ENCODE assay signal across 8 cellular contexts in the genomic region with DNA sequence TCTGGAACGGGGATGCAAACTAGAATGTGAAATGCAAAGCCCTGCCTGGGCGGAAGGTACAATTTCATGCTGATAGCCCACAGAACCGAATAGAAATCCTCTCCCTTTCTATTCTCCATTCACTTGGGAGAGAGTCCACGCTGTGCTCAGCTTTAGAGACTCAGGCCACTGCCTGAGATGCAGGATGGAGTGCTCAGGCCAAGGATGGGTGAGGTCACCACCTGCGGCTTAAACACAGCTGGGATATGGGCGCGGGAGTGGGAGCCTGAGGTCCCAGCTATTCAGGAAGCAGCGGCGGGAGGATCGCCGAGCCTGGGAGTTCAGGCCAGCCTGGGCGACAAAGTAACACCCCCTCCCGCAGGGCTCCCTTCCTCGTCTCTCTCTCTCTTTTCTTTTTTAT. TPM values are rescaled to one million over a fixed set of nuclear protein-coding genes. Genes with fewer than 3 reads are reported as not detected.
DNase-seq lines count a peak whose midpoint lies in the region; ATAC-seq and TF ChIP-seq lines count a peak whose summit lies in the region.

No MANE protein-coding gene starts in this region.

- TF ChIP-seq EP300 in gastroesophageal sphincter (IDR thresholded peaks at IDR 0.05) = no peak

- no peak for TF ChIP-seq CTCF in VCaP (conservative IDR thresholded peaks at IDR 0.05)
- no peak for TF ChIP-seq CTCF in gastroesophageal sphincter (IDR thresholded peaks at IDR 0.05)

- 0 to 8% methylated on average over 3 to 8 of the region's 14 CpGs for WGBS in gastroesophageal sphincter (ENCODE audit: low coverage in 1 of 2), 2 donors

- TF ChIP-seq POLR2A in gastroesophageal sphincter (IDR thresholded peaks at IDR 0.05) = no peak

- peaks cover 0 to 15% of the 10 kb centered on the region in 2 donors for H3K36me3 ChIP-seq in gastroesophageal sphincter

- DNase-seq in DMS79 treated with DMSO at 0.1 percent for 48 hours (lab: John Stamatoyannopoulos, UW) (peak; percentile 57), DMS79 (lab: John Stamatoyannopoulos, UW) (no peak), non-pigmented ciliary epithelial cell (ENCODE audit: low read depth) (peak; percentile 19), NCI-H1436 (lab: John Stamatoyannopoulos, UW) (no peak), mesenteric fat pad (ENCODE audit: low spot score) (no peak)

- H3K27me3 ChIP-seq in gastroesophageal sphincter = no peaks in the 10 kb centered on the region

- H3K27ac ChIP-seq in VCaP (peak overlapping the region; percentile 79), gastroesophageal sphincter (peak overlapping the region in 3 of 4 donors; percentile 79 to 89 (median 88))

- peak overlapping the region; percentile 56 to 68 for H3K4me3 ChIP-seq in gastroesophageal sphincter

- H3K4me1 ChIP-seq in gastroesophageal sphincter = peaks cover 0 to 20% (median 11%) of the 10 kb centered on the region in 3 donors

- no peaks in the 10 kb centered on the region for H3K9me3 ChIP-seq in gastroesophageal sphincter

- ATAC-seq in HG02798 (IDR thresholded peaks at IDR 0.05; ENCODE audit: poor library complexity, unreplicated experiment) (peak; percentile 18), gastroesophageal sphincter (peak; percentile 57)

RNA-seq across cellular contexts. Expression of a gene that starts 0.4 kb away (rescaled TPM):
- total RNA-seq in gastroesophageal sphincter = 10 to 100 TPM; 30.3 to 99.3 (median 49.4) TPM
- total RNA-seq in mesenteric fat pad = 30.0 TPM

Comparison
In these comparisons a context has a peak if more than half of its experiments do, and no peak if none do; other contexts are left out.
1. DNase-seq: peak in DMS79 treated with DMSO at 0.1 percent for 48 hours (single experiment) and non-pigmented ciliary epithelial cell (single experiment); none in DMS79 (single experiment), NCI-H1436 (single experiment) and mesenteric fat pad (single experiment).